In the genomic region with DNA sequence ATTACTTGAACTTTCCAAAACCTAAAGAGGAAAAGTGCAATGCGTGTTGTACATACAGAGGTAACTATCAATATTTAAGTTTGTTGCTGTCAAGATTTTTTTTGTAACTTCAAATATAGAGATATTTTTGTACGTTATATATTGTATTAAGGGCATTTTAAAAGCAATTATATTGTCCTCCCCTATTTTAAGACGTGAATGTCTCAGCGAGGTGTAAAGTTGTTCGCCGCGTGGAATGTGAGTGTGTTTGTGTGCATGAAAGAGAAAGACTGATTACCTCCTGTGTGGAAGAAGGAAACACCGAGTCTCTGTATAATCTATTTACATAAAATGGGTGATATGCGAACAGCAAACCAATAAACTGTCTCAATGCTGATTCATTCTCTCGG, we compare ENCODE assay signal across 2 cellular contexts.
A peak's percentile ranks its signal among the peaks of the same experiment; 100 is the strongest.
TF ChIP-seq lines count a peak whose summit lies in the region.

No MANE protein-coding gene starts in this region.

TF ChIP-seq in A549, 52 proteins besides CTCF, POLR2A, EP300 and RAD21:
- TF ChIP-seq HDAC2 (IDR thresholded peaks at IDR 0.05) (no peak), NFE2L2 (conservative IDR thresholded peaks at IDR 0.05; ENCODE audit: low read length) (0 out of 2 replicates have a peak, but pooled peaks have one; percentile 24), CEBPB (IDR thresholded peaks at IDR 0.05) (no peak), ZSCAN20 (CRISPR knock-in tag; IDR thresholded peaks at IDR 0.05) (no peak), GATA3 (IDR thresholded peaks at IDR 0.05; ENCODE audit: borderline replicate concordance) (peak; percentile 26; the same call in 1 of the 2 replicates), TP53 (CRISPR knock-in tag; IDR thresholded peaks at IDR 0.05) (no peak; the same call in 1 of the 2 replicates), HEYL (CRISPR knock-in tag; IDR thresholded peaks at IDR 0.05) (no peak), FOSL2 (IDR thresholded peaks at IDR 0.05) (no peak), FOSL2 (CRISPR knock-in tag; IDR thresholded peaks at IDR 0.05) (peak; percentile 56; the same call in 1 of the 2 replicates), CBX8 (IDR thresholded peaks at IDR 0.05) (no peak)
- TF ChIP-seq, protein P1, sequence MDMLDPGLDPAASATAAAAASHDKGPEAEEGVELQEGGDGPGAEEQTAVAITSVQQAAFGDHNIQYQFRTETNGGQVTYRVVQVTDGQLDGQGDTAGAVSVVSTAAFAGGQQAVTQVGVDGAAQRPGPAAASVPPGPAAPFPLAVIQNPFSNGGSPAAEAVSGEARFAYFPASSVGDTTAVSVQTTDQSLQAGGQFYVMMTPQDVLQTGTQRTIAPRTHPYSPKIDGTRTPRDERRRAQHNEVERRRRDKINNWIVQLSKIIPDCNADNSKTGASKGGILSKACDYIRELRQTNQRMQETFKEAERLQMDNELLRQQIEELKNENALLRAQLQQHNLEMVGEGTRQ (IDR thresholded peaks at IDR 0.05), result no peak

TF ChIP-seq in GM12878, 131 proteins besides CTCF, POLR2A, EP300 and RAD21:
- no peak for TF ChIP-seq SMAD1 (IDR thresholded peaks at IDR 0.05; ENCODE audit: low read depth, partially characterized antibody)
- no peak for TF ChIP-seq ETV6 (conservative IDR thresholded peaks at IDR 0.05 in 1 of 2, IDR thresholded peaks at IDR 0.05 in 1 of 2; ENCODE audit: borderline replicate concordance in 1 of 2, low read depth in 1 of 2)
- TF ChIP-seq SPI1 (IDR thresholded peaks at IDR 0.05; ENCODE audit: borderline replicate concordance, insufficient read depth, low read depth, low read length), result no peak
- TF ChIP-seq, protein P2, sequence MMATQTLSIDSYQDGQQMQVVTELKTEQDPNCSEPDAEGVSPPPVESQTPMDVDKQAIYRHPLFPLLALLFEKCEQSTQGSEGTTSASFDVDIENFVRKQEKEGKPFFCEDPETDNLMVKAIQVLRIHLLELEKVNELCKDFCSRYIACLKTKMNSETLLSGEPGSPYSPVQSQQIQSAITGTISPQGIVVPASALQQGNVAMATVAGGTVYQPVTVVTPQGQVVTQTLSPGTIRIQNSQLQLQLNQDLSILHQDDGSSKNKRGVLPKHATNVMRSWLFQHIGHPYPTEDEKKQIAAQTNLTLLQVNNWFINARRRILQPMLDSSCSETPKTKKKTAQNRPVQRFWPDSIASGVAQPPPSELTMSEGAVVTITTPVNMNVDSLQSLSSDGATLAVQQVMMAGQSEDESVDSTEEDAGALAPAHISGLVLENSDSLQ (IDR thresholded peaks at IDR 0.05), result no peak
- no peak for TF ChIP-seq NBN (IDR thresholded peaks at IDR 0.05)
- TF ChIP-seq, protein P3, sequence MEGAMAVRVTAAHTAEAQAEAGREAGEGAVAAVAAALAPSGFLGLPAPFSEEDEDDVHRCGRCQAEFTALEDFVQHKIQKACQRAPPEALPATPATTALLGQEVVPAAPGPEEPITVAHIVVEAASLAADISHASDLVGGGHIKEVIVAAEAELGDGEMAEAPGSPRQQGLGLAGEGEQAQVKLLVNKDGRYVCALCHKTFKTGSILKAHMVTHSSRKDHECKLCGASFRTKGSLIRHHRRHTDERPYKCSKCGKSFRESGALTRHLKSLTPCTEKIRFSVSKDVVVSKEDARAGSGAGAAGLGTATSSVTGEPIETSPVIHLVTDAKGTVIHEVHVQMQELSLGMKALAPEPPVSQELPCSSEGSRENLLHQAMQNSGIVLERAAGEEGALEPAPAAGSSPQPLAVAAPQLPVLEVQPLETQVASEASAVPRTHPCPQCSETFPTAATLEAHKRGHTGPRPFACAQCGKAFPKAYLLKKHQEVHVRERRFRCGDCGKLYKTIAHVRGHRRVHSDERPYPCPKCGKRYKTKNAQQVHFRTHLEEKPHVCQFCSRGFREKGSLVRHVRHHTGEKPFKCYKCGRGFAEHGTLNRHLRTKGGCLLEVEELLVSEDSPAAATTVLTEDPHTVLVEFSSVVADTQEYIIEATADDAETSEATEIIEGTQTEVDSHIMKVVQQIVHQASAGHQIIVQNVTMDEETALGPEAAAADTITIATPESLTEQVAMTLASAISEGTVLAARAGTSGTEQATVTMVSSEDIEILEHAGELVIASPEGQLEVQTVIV (IDR thresholded peaks at IDR 0.05; ENCODE audit: borderline replicate concordance, partially characterized antibody), result no peak
- no peak for TF ChIP-seq POLR2AphosphoS5 (IDR thresholded peaks at IDR 0.05; ENCODE audit: low read length)
- TF ChIP-seq MEF2B (IDR thresholded peaks at IDR 0.05; ENCODE audit: partially characterized antibody, poor library complexity, severe bottlenecking), result no peak
- TF ChIP-seq RB1 (IDR thresholded peaks at IDR 0.05; ENCODE audit: borderline replicate concordance), result no peak
- no peak for TF ChIP-seq KAT2A (conservative IDR thresholded peaks at IDR 0.05; ENCODE audit: control insufficient read depth, low read depth, low read length)
- TF ChIP-seq CREM (IDR thresholded peaks at IDR 0.05; ENCODE audit: low read depth), result no peak
- TF ChIP-seq DPF2 (IDR thresholded peaks at IDR 0.05), result no peak
- no peak for TF ChIP-seq SUPT20H (IDR thresholded peaks at IDR 0.05; ENCODE audit: borderline replicate concordance, control insufficient read depth, low read depth, low read length)
- no peak for TF ChIP-seq ZZZ3 (IDR thresholded peaks at IDR 0.05; ENCODE audit: control insufficient read depth, insufficient read length, low read depth)
- TF ChIP-seq RCOR1 (conservative IDR thresholded peaks at IDR 0.05; ENCODE audit: low read depth, low read length), result no peak
- no peak for TF ChIP-seq MYC (IDR thresholded peaks at IDR 0.05; ENCODE audit: insufficient read depth, insufficient read length, insufficient replicate concordance, low read length, severe bottlenecking)
- TF ChIP-seq, protein P4, sequence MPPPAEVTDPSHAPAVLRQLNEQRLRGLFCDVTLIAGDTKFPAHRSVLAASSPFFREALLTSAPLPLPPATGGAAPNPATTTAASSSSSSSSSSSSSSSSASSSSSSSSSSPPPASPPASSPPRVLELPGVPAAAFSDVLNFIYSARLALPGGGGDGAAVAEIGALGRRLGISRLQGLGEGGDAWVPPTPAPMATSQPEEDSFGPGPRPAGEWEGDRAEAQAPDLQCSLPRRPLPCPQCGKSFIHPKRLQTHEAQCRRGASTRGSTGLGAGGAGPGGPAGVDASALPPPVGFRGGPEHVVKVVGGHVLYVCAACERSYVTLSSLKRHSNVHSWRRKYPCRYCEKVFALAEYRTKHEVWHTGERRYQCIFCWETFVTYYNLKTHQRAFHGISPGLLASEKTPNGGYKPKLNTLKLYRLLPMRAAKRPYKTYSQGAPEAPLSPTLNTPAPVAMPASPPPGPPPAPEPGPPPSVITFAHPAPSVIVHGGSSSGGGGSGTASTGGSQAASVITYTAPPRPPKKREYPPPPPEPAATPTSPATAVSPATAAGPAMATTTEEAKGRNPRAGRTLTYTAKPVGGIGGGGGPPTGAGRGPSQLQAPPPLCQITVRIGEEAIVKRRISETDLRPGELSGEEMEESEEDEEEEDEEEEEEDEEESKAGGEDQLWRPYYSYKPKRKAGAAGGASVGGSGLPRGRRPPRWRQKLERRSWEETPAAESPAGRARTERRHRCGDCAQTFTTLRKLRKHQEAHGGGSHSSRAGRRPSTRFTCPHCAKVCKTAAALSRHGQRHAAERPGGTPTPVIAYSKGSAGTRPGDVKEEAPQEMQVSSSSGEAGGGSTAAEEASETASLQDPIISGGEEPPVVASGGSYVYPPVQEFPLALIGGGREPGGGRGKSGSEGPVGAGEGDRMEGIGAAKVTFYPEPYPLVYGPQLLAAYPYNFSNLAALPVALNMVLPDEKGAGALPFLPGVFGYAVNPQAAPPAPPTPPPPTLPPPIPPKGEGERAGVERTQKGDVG (CRISPR knock-in tag; IDR thresholded peaks at IDR 0.05), result no peak
- no peak for TF ChIP-seq ZSCAN29 (IDR thresholded peaks at IDR 0.05)
TF ChIP-seq in GM12878: peak in this region for 0.
